13 cellular contexts compared by ENCODE assay signal in the genomic region with DNA sequence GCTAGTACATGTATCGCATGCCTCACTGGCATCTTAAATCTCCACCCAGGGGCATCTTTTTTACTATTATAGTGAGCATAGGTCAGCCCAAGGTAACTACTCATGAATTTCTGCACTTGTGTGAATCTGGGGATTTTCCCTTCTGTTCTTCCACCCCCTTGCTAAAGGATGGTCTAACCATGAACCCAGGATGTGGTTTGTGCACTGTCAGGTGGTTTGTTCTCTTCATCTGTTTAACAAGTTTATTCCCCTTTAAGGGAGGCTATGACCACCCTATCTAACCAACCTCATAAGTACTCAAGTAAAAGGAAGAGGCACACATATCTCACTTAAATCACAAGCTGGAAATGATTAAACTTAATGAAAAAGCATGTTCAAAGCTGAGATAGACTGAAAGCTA.
DNase-seq lines count a peak whose midpoint lies in the region; ATAC-seq, FAIRE-seq and TF ChIP-seq lines count a peak whose summit lies in the region.
"Had no signal": no experiment of that assay in that cellular context is flagged by ENCODE, and none has a peak within 500 bp of the region (broad histone marks: within the 10 kb centered on the region; RNA-seq: fewer than 3 reads in every experiment).

No MANE protein-coding gene starts in this region.

- RAD21 ChIA-PET in GM12878 (lab: Charles Lee; ENCODE audit: unreplicated experiment), result no interaction called here

- no TSS peak for BruUV-seq in GM12878 (replicated peaks; lab: Mats Ljungman, UMichigan)

- peaks cover 2% of the 10 kb centered on the region; the same call in 1 of the 2 replicates for H3K4me1 ChIP-seq in GM12878 (ENCODE audit: control insufficient read depth, insufficient read depth, low read length)
- H3K4me1 ChIP-seq: sigmoid colon had no signal

- H3K27me3 ChIP-seq in GM12878 (replicated peaks in 1 of 2; ENCODE audit: control insufficient read depth in 2 of 2, insufficient read depth in 2 of 2, low read length in 1 of 2), result no peaks in the 10 kb centered on the region
- H3K27me3 ChIP-seq: sigmoid colon had no signal

- H3K79me2 ChIP-seq in GM12878 (ENCODE audit: control insufficient read depth, insufficient read depth, low read length), result no peaks in the 10 kb centered on the region

- no peaks in the 10 kb centered on the region; the same call in 1 of the 3 replicates for H3K9me3 ChIP-seq in GM12878 (replicated peaks; ENCODE audit: control insufficient read depth, insufficient read depth, low read length)

- no peaks in the 10 kb centered on the region for H3K36me3 ChIP-seq in GM12878 (ENCODE audit: control insufficient read depth in 2 of 2, insufficient read depth in 2 of 2, low read length in 1 of 2)
- H3K36me3 ChIP-seq: sigmoid colon had no signal

- no peak overlapping the region for H3K4me3 ChIP-seq in GM12878
- H3K4me3 ChIP-seq: lung, sigmoid colon had no signal

- FAIRE-seq in GM12878 (lab: Jason Lieb, UNC), result no peak

- no peak for TF ChIP-seq CTCF in GM12878 (IDR thresholded peaks at IDR 0.05 in 2 of 3, conservative IDR thresholded peaks at IDR 0.05 in 1 of 3; ENCODE audit: control insufficient read depth in 2 of 3, extremely low read depth in 1 of 3, insufficient read depth in 1 of 3, low read depth in 3 of 3, low read length in 3 of 3)

- no peak overlapping the region for H3K9ac ChIP-seq in GM12878 (ENCODE audit: control insufficient read depth, insufficient read depth, low read length)

- in situ Hi-C loops in GM12878 (cut with MboI), result no loop called here

- peak; percentile 5 for DNase-seq in NK-92 treated with Interleukin-12 subunit alpha and Interleukin-12 subunit beta, amount 100 ng/mL, for 24 hours (lab: John Stamatoyannopoulos, UW)
- DNase-seq in NK-92 (lab: John Stamatoyannopoulos, UW; ENCODE audit: unreplicated experiment), result no peak
- DNase-seq in GM12878 (ENCODE audit: low read depth, low spot score), result peak; percentile 57
- DNase-seq in occipital lobe (lab: John Stamatoyannopoulos, UW), result no peak
- DNase-seq in pons (ENCODE audit: low spot score), result no peak
- no peak for DNase-seq in NCI-H1694 (lab: John Stamatoyannopoulos, UW)
- DNase-seq: GDM1; sigmoid colon; stimulated activated naive CD4-positive, alpha-beta T cell treated with Interleukin-2 at 50 U/mL for 16 hours had no signal

- no peak for TF ChIP-seq RAD21 in GM12878 (IDR thresholded peaks at IDR 0.05; ENCODE audit: insufficient read depth, low read depth, low read length)

- SMC1A ChIA-PET in GM12878 (lab: Charles Lee; ENCODE audit: uncharacterized antibody, unreplicated experiment), result interaction anchor here (1.0 to 1.2 kb wide), 2 partner anchors 8 to 70 kb away, joined by 3 read pairs; no protein-coding TSS in a partner anchor

- no peak for TF ChIP-seq POLR2A in GM12878 (IDR thresholded peaks at IDR 0.05; ENCODE audit: low read depth, low read length)

- no peak overlapping the region for H2AFZ ChIP-seq in GM12878 (ENCODE audit: control insufficient read depth, low read depth, low read length)

- POLR2A ChIA-PET in GM12878 (lab: Charles Lee), result no interaction called here

- CTCF ChIA-PET in GM12878 (lab: Yijun Ruan, JAX), result no interaction called here

- H4K20me1 ChIP-seq in GM12878 (ENCODE audit: control insufficient read depth, insufficient read depth), result no peaks in the 10 kb centered on the region

- H3K27ac ChIP-seq in GM12878 (ENCODE audit: control insufficient read depth, insufficient read depth), result no peak overlapping the region
- H3K27ac ChIP-seq: 22Rv1, sigmoid colon had no signal

- 0 out of 4 replicates have a peak, but pooled peaks of 1 of the 2 experiments have one; percentile 29 for TF ChIP-seq EP300 in GM12878 (IDR thresholded peaks at IDR 0.05; ENCODE audit: borderline replicate concordance in 1 of 2, control insufficient read depth in 1 of 2, low read depth in 2 of 2, low read length in 2 of 2)

- intact Hi-C loops in GM12878 (cut with micrococcal nuclease; ENCODE audit: unreplicated experiment), result no loop called here

- WGBS in GM12878 (ENCODE audit: insufficient coverage, insufficient replicate concordance, low lambda C conversion rate, missing lambda C conversion rate), result 43% methylated on average over 1 of the region's 1 CpG

- ATAC-seq in GM21381 (IDR thresholded peaks at IDR 0.05; ENCODE audit: unreplicated experiment) (peak; percentile 89), HG03103 (IDR thresholded peaks at IDR 0.05; ENCODE audit: low read depth, unreplicated experiment) (peak; percentile 70), GM12878 (peak; percentile 91)

- H3K4me2 ChIP-seq in GM12878 (ENCODE audit: control insufficient read depth, insufficient read depth), result no peak overlapping the region

TF ChIP-seq in GM12878, 131 proteins besides CTCF, POLR2A, EP300 and RAD21:
- TF ChIP-seq, protein P1, sequence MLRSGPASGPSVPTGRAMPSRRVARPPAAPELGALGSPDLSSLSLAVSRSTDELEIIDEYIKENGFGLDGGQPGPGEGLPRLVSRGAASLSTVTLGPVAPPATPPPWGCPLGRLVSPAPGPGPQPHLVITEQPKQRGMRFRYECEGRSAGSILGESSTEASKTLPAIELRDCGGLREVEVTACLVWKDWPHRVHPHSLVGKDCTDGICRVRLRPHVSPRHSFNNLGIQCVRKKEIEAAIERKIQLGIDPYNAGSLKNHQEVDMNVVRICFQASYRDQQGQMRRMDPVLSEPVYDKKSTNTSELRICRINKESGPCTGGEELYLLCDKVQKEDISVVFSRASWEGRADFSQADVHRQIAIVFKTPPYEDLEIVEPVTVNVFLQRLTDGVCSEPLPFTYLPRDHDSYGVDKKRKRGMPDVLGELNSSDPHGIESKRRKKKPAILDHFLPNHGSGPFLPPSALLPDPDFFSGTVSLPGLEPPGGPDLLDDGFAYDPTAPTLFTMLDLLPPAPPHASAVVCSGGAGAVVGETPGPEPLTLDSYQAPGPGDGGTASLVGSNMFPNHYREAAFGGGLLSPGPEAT (IDR thresholded peaks at IDR 0.05; ENCODE audit: low read depth), result 0 out of 2 replicates have a peak, but pooled peaks have one; percentile 20
- TF ChIP-seq BMI1 (IDR thresholded peaks at IDR 0.05; ENCODE audit: borderline replicate concordance) (no peak), ASH2L (IDR thresholded peaks at IDR 0.05; ENCODE audit: borderline replicate concordance, low read depth) (no peak), RAD51 (IDR thresholded peaks at IDR 0.05) (peak; percentile 51; the same call in 1 of the 2 replicates), RUNX3 (IDR thresholded peaks at IDR 0.05; ENCODE audit: low read length) (peak; percentile 82), IKZF2 (IDR thresholded peaks at IDR 0.05) (peak in 1 of 2 experiments; percentile 10; a peak in 1 of 4 replicates), FOS (IDR thresholded peaks at IDR 0.05; ENCODE audit: borderline replicate concordance, extremely low read depth, insufficient read length) (no peak), ATF7 (IDR thresholded peaks at IDR 0.05; ENCODE audit: low read depth) (peak; percentile 44; the same call in 1 of the 2 replicates), MEF2B (IDR thresholded peaks at IDR 0.05; ENCODE audit: partially characterized antibody, poor library complexity, severe bottlenecking) (no peak)

Comparison
In these comparisons a context has a peak if more than half of its experiments do, and no peak if none do; other contexts are left out.
1. DNase-seq: peak in NK-92 treated with Interleukin-12 subunit alpha and Interleukin-12 subunit beta, amount 100 ng/mL, for 24 hours (single experiment) and GM12878 (single experiment); none in NK-92 (single experiment), occipital lobe (single experiment), pons (single experiment) and NCI-H1694 (single experiment).
2. Peak in every context shown above with its lines, with median percentiles within 50 percentile points of each other: ATAC-seq.